10 cellular contexts compared by ENCODE assay signal in genomic region chr15:50390549-50391264, GRCh38. TPM values are rescaled to one million over a fixed set of nuclear protein-coding genes. Genes with fewer than 3 reads are reported as not detected.
DNase-seq lines count a peak whose midpoint lies in the region; ATAC-seq lines count a peak whose summit lies in the region.
"Had no signal": no experiment of that assay in that cellular context is flagged by ENCODE, and none has a peak within 500 bp of the region (broad histone marks: within the 10 kb centered on the region; RNA-seq: fewer than 3 reads in every experiment).

No MANE protein-coding gene starts in this region.

- ATAC-seq in GM21723 (IDR thresholded peaks at IDR 0.05; ENCODE audit: unreplicated experiment) = peak; percentile 68
- peak; percentile 67 for ATAC-seq in esophagus mucosa
- no peak for ATAC-seq in GM21515 (IDR thresholded peaks at IDR 0.05; ENCODE audit: unreplicated experiment)

- no peaks in the 10 kb centered on the region for H3K27me3 Mint-ChIP-seq in IgD-negative memory B cell
- no peaks in the 10 kb centered on the region for H3K27me3 Mint-ChIP-seq in activated naive CD4-positive, alpha-beta T cell treated with anti-CD3 and anti-CD28 coated beads, Interleukin-2, amount 10 ng/mL, durations not matched to agents 7 days and 5 days

- H3K4me3 Mint-ChIP-seq in IgD-negative memory B cell = no peak overlapping the region
- H3K4me3 Mint-ChIP-seq in activated naive CD4-positive, alpha-beta T cell treated with anti-CD3 and anti-CD28 coated beads, Interleukin-2, amount 10 ng/mL, durations not matched to agents 7 days and 5 days = no peak overlapping the region

- H3K4me1 Mint-ChIP-seq in IgD-negative memory B cell = peaks cover 0 to 4% (median 2%) of the 10 kb centered on the region in 3 donors
- no peaks in the 10 kb centered on the region for H3K4me1 Mint-ChIP-seq in activated naive CD4-positive, alpha-beta T cell treated with anti-CD3 and anti-CD28 coated beads, Interleukin-2, amount 10 ng/mL, durations not matched to agents 7 days and 5 days

- H3K36me3 Mint-ChIP-seq in IgD-negative memory B cell = peaks cover 2% of the 10 kb centered on the region
- no peaks in the 10 kb centered on the region for H3K36me3 Mint-ChIP-seq in activated naive CD4-positive, alpha-beta T cell treated with anti-CD3 and anti-CD28 coated beads, Interleukin-2, amount 10 ng/mL, durations not matched to agents 7 days and 5 days

- CTCF ChIA-PET in activated naive CD4-positive, alpha-beta T cell treated with anti-CD3 and anti-CD28 coated beads, Interleukin-2, amount 10 ng/mL, durations not matched to agents 7 days and 5 days (lab: Charles Lee) = no interaction called here

- DNase-seq in GDM1 (lab: John Stamatoyannopoulos, UW) = peak; percentile 37
- DNase-seq in hypothalamus (lab: John Stamatoyannopoulos, UW) = no peak
- no peak for DNase-seq in amniotic stem cell (lab: John Stamatoyannopoulos, UW)
- no peak for DNase-seq in activated naive CD4-positive, alpha-beta T cell treated with anti-CD3 and anti-CD28 coated beads, Interleukin-2, amount 10 ng/mL, durations not matched to agents 7 days and 5 days
- DNase-seq: activated CD4-positive, alpha-beta T cell treated with anti-CD3 and anti-CD28 coated beads for 4 hours; NCI-H2171 treated with DMSO at 0.1 percent for 48 hours had no signal

- H3K27ac Mint-ChIP-seq in IgD-negative memory B cell = peak overlapping the region in 2 of 3 donors; percentile 31 to 41
- no peak overlapping the region for H3K27ac Mint-ChIP-seq in activated naive CD4-positive, alpha-beta T cell treated with anti-CD3 and anti-CD28 coated beads, Interleukin-2, amount 10 ng/mL, durations not matched to agents 7 days and 5 days

- no peaks in the 10 kb centered on the region for H3K9me3 Mint-ChIP-seq in IgD-negative memory B cell
- no peaks in the 10 kb centered on the region for H3K9me3 Mint-ChIP-seq in activated naive CD4-positive, alpha-beta T cell treated with anti-CD3 and anti-CD28 coated beads, Interleukin-2, amount 10 ng/mL, durations not matched to agents 7 days and 5 days

RNA-seq across cellular contexts. Expression of gene USP8, which starts 33.5 kb away (rescaled TPM):
- 60.9 TPM for polyA plus RNA-seq in IgD-negative memory B cell
- total RNA-seq in esophagus mucosa = 43.4 TPM

RNA-seq across cellular contexts. Expression of gene GABPB1, which starts 35.7 kb away (rescaled TPM):
- 31.4 TPM for polyA plus RNA-seq in IgD-negative memory B cell
- total RNA-seq in esophagus mucosa = 10.7 TPM
